ENCODE assay signal across 8 cellular contexts in genomic region chr7:106064836-106065559, GRCh38. TPM values are rescaled to one million over a fixed set of nuclear protein-coding genes. Genes with fewer than 3 reads are reported as not detected.
A peak's percentile ranks its signal among the peaks of the same experiment; 100 is the strongest.
DNase-seq lines count a peak whose midpoint lies in the region; ATAC-seq and TF ChIP-seq lines count a peak whose summit lies in the region.

No MANE protein-coding gene starts in this region.

- H3K36me3 ChIP-seq in colonic mucosa (no peaks in the 10 kb centered on the region), transverse colon (no peaks in the 10 kb centered on the region)

- TF ChIP-seq POLR2A in lower leg skin (IDR thresholded peaks at IDR 0.05) (no peak), transverse colon (IDR thresholded peaks at IDR 0.05) (peak; percentile 4)

- H3K4me1 ChIP-seq in colonic mucosa: peaks cover 11% of the 10 kb centered on the region
- peaks cover 32 to 59% (median 44%) of the 10 kb centered on the region in 4 donors for H3K4me1 ChIP-seq in transverse colon

- H3K9me3 ChIP-seq in colonic mucosa (no peaks in the 10 kb centered on the region), transverse colon (no peaks in the 10 kb centered on the region)

- in situ Hi-C loops in transverse colon (cut with MboI; ENCODE audit: low pct_ligation_motif_present in 1 of 4, low pct_unique_long_range_greater_than_20kb in 1 of 4, low sequenced_read_pairs in 3 of 4): no loop called here

- intact Hi-C loops in colonic mucosa (cut with DNase I) (no loop called here), lower leg skin (cut with DNase I; ENCODE audit: low total_unique reads) (no loop called here), transverse colon (cut with DNase I; ENCODE audit: low total_unique reads) (loop anchor here (5.0 kb wide), 1 partner anchor 77 kb away; no protein-coding TSS in a partner anchor)

- H3K9ac ChIP-seq in colonic mucosa (ENCODE audit: low read depth in 2 of 2, low read length in 2 of 2): peak overlapping the region; percentile 59 to 68

- ATAC-seq in HG02938 (IDR thresholded peaks at IDR 0.05; ENCODE audit: unreplicated experiment) (no peak), GM21786 (IDR thresholded peaks at IDR 0.05; ENCODE audit: unreplicated experiment) (no peak)

- H3K27me3 ChIP-seq in colonic mucosa: no peaks in the 10 kb centered on the region
- no peaks in the 10 kb centered on the region for H3K27me3 ChIP-seq in transverse colon

- H3K27ac ChIP-seq in colonic mucosa (peak overlapping the region; percentile 79), transverse colon (peak overlapping the region; percentile 82 to 93 (median 88))

- H3K4me3 ChIP-seq in colonic mucosa (no peak overlapping the region), lower leg skin (ENCODE audit: low read depth, poor library complexity, severe bottlenecking) (no peak overlapping the region), transverse colon (peak overlapping the region in 3 of 4 donors; percentile 14 to 38 (median 14))

- no peak for TF ChIP-seq CTCF in colonic mucosa (IDR thresholded peaks at IDR 0.05)
- TF ChIP-seq CTCF in lower leg skin (IDR thresholded peaks at IDR 0.05): no peak
- TF ChIP-seq CTCF in transverse colon (IDR thresholded peaks at IDR 0.05): no peak

- no peak for TF ChIP-seq EP300 in transverse colon (IDR thresholded peaks at IDR 0.05; ENCODE audit: low read depth)

- peak; percentile 100 for DNase-seq in Daoy (ENCODE audit: low read depth)
- DNase-seq in NCI-H345 treated with DMSO at 0.1 percent for 48 hours (lab: John Stamatoyannopoulos, UW; ENCODE audit: unreplicated experiment): peak; percentile 41
- peak; percentile 85 for DNase-seq in colonic mucosa
- peak; percentile 80 to 96 for DNase-seq in lower leg skin (ENCODE audit: low spot score in 2 of 2)
- peak; percentile 79 for DNase-seq in transverse colon
- DNase-seq in ecto neural progenitor cell (ENCODE audit: low spot score): no peak

- WGBS in lower leg skin, 2 donors: 14 to 24% methylated on average over 12 of the region's 12 CpGs
- whole genome bisulfite sequencing in transverse colon (ENCODE audit: low coverage in 1 of 2), 2 donors: 5 to 60% methylated on average over 4 to 12 of the region's 12 CpGs

RNA-seq across cellular contexts. Expression of gene SYPL1, which starts 47.1 kb away (rescaled TPM):
- 67.9 and 69.7 TPM in 2 replicates for total RNA-seq in Daoy (2014; rRNA removed; shearing (Covaris generic))
- 10 to 100 TPM; 89.0 to 94.0 TPM for total RNA-seq in colonic mucosa
- 10 to 100 TPM; 77.7 to 96.7 (median 89.6) TPM for total RNA-seq in lower leg skin
- 10 to 100 TPM; 36.7 to 81.8 (median 59.5) TPM for total RNA-seq in transverse colon

Comparison
In these comparisons a context has a peak if more than half of its experiments do, and no peak if none do; other contexts are left out.
1. H3K4me3 ChIP-seq: peak in transverse colon (3 of 4); none in colonic mucosa (single experiment) and lower leg skin (single experiment).